Comparison of ENCODE assay signal across 8 cellular contexts in genomic region chr15:29090617-29091466, GRCh38.
DNase-seq lines count a peak whose midpoint lies in the region; ATAC-seq and TF ChIP-seq lines count a peak whose summit lies in the region.

No MANE protein-coding gene starts in this region.

- no peaks in the 10 kb centered on the region for H3K9me3 ChIP-seq in IMR-90 (ENCODE audit: control insufficient read depth, insufficient read depth, low read length)

- H3K18ac ChIP-seq in IMR-90 (ENCODE audit: low read depth, low read length): no peak overlapping the region

- no peak for TF ChIP-seq POLR2A in IMR-90 (IDR thresholded peaks at IDR 0.05; ENCODE audit: low read depth, low read length)

- no peak overlapping the region for H3K4ac ChIP-seq in IMR-90 (ENCODE audit: low read depth, low read length)

- H3K9ac ChIP-seq in IMR-90 (ENCODE audit: low read depth, low read length): no peak overlapping the region

- in situ Hi-C loops in IMR-90 (cut with MboI; ENCODE audit: low sequenced_read_pairs): no loop called here

- H2AK5ac ChIP-seq in IMR-90 (ENCODE audit: low read depth, low read length): no peak overlapping the region

- no peak overlapping the region for H2BK5ac ChIP-seq in IMR-90 (ENCODE audit: low read depth, low read length, poor library complexity, severe bottlenecking)

- intact Hi-C loops in IMR-90 (cut with micrococcal nuclease): loop anchor here (2.0 kb wide), 1 partner anchor 210 kb away; no protein-coding TSS in a partner anchor

- H3K14ac ChIP-seq in IMR-90 (replicated peaks; ENCODE audit: low read depth, low read length): no peak overlapping the region

- POLR2A ChIA-PET in IMR-90 (lab: Charles Lee; ENCODE audit: unreplicated experiment): no interaction called here

- H3K27ac ChIP-seq in IMR-90 (ENCODE audit: insufficient read depth, low read length): no peak overlapping the region

- no TSS peak for BruUV-seq in IMR-90 (replicated peaks; lab: Mats Ljungman, UMichigan)

- peak; percentile 64 for TF ChIP-seq CTCF in IMR-90 (conservative IDR thresholded peaks at IDR 0.05; ENCODE audit: low read depth, low read length)
- peak; percentile 94 for TF ChIP-seq CTCF in retinal pigment epithelial cell (conservative IDR thresholded peaks at IDR 0.05; ENCODE audit: low read depth, low read length)
- TF ChIP-seq CTCF in omental fat pad (IDR thresholded peaks at IDR 0.05): no peak

- H4K91ac ChIP-seq in IMR-90 (ENCODE audit: insufficient read depth, low read depth, low read length): no peak overlapping the region

- H3K9me1 ChIP-seq in IMR-90 (ENCODE audit: insufficient read depth, low read length): peaks cover 8% of the 10 kb centered on the region; the same call in 1 of the 2 replicates

- no peak overlapping the region for H3K23ac ChIP-seq in IMR-90 (ENCODE audit: low read depth, low read length)

- dilution Hi-C loops in IMR-90 (cut with HindIII; ENCODE audit: low sequenced_read_pairs, unreplicated experiment): no loop called here

- no peak overlapping the region for H3K4me2 ChIP-seq in IMR-90 (ENCODE audit: low read depth, low read length)

- H4K20me1 ChIP-seq in IMR-90 (ENCODE audit: insufficient read depth, low read length): peaks cover 4% of the 10 kb centered on the region; the same call in 1 of the 2 replicates

- H3K36me3 ChIP-seq in IMR-90 (ENCODE audit: control insufficient read depth, insufficient read depth, low read length): no peaks in the 10 kb centered on the region

- H4K8ac ChIP-seq in IMR-90 (ENCODE audit: low read depth in 2 of 2, low read length in 2 of 2): no peak overlapping the region

- no peak overlapping the region for H4K5ac ChIP-seq in IMR-90 (ENCODE audit: low read depth, low read length)

- peak overlapping the region; percentile 3 for H2AK9ac ChIP-seq in IMR-90 (replicated peaks; ENCODE audit: low read depth, low read length, poor library complexity)

- H3K4me3 ChIP-seq in IMR-90 (ENCODE audit: insufficient read depth, low read depth, low read length): no peak overlapping the region
- H3K4me3 ChIP-seq in retinal pigment epithelial cell (ENCODE audit: low read length): no peak overlapping the region

- H2BK120ac ChIP-seq in IMR-90 (ENCODE audit: low read depth, low read length): no peak overlapping the region

- 0 out of 4 replicates have a peak, but pooled peaks cover 0 to 2% of the 10 kb centered on the region in 2 experiments for H3K79me1 ChIP-seq in IMR-90 (ENCODE audit: low read depth in 1 of 2, low read length in 2 of 2)

- H3K27me3 ChIP-seq in IMR-90 (ENCODE audit: control insufficient read depth, insufficient read depth, low read length): no peaks in the 10 kb centered on the region

- CTCF ChIA-PET in IMR-90 (lab: Yijun Ruan, JAX): interaction anchor here (0.8 to 2.1 kb wide), 4 partner anchors 9 to 12 kb away, joined by 3 to 7 read pairs (median 4); no protein-coding TSS in a partner anchor

- no peak overlapping the region for H2BK15ac ChIP-seq in IMR-90 (ENCODE audit: low read depth, low read length)

- H3K4me1 ChIP-seq in IMR-90 (ENCODE audit: control insufficient read depth, insufficient read depth, low read length): no peaks in the 10 kb centered on the region

- no peak overlapping the region for H3K56ac ChIP-seq in IMR-90 (ENCODE audit: extremely low read depth, insufficient read depth, low read length)

- DNase-seq in D341Med (ENCODE audit: low spot score) (peak; percentile 78), IMR-90 (peak; percentile 11), retinal pigment epithelial cell (ENCODE audit: low read depth) (no peak), MV-4-11 (lab: John Stamatoyannopoulos, UW) (no peak), omental fat pad (ENCODE audit: low spot score) (no peak)
- peak; percentile 85 for DNase-seq in activated CD8-positive, alpha-beta memory T cell treated with anti-CD3 and anti-CD28 coated beads for 24 hours

- ATAC-seq in IMR-90 (ENCODE audit: low read depth) (peak; percentile 58), esophagus mucosa (peak; percentile 14), HG02759 (IDR thresholded peaks at IDR 0.05; ENCODE audit: unreplicated experiment) (no peak), omental fat pad (ENCODE audit: low FRiP score) (no peak)

- peak; percentile 61 for TF ChIP-seq RAD21 in IMR-90 (IDR thresholded peaks at IDR 0.05; ENCODE audit: low read length)

- WGBS in IMR-90 (ENCODE audit: extremely low coverage in 2 of 2, insufficient read length in 1 of 2), 2 experiments: 74% methylated on average over 6 of the region's 15 CpGs; no CpG with 5 or more reads in 1 of the 2 experiments

- no peak overlapping the region for H2BK20ac ChIP-seq in IMR-90 (ENCODE audit: low read depth, low read length)

- no peak overlapping the region for H2AFZ ChIP-seq in IMR-90 (replicated peaks; ENCODE audit: low read length, poor library complexity)

TF ChIP-seq in IMR-90, 13 proteins besides CTCF, POLR2A, EP300 and RAD21:
- TF ChIP-seq SMC3 (IDR thresholded peaks at IDR 0.05; ENCODE audit: low read depth, low read length) (peak; percentile 62), RFX5 (IDR thresholded peaks at IDR 0.05; ENCODE audit: low read depth, low read length) (no peak)
- TF ChIP-seq, protein P1, sequence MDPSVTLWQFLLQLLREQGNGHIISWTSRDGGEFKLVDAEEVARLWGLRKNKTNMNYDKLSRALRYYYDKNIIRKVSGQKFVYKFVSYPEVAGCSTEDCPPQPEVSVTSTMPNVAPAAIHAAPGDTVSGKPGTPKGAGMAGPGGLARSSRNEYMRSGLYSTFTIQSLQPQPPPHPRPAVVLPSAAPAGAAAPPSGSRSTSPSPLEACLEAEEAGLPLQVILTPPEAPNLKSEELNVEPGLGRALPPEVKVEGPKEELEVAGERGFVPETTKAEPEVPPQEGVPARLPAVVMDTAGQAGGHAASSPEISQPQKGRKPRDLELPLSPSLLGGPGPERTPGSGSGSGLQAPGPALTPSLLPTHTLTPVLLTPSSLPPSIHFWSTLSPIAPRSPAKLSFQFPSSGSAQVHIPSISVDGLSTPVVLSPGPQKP (IDR thresholded peaks at IDR 0.05; ENCODE audit: borderline replicate concordance, low read depth, low read length): no peak

Comparison
In these comparisons a context has a peak if more than half of its experiments do, and no peak if none do; other contexts are left out.
1. DNase-seq: peak in D341Med (single experiment), IMR-90 (single experiment) and activated CD8-positive, alpha-beta memory T cell treated with anti-CD3 and anti-CD28 coated beads for 24 hours (single experiment); none in retinal pigment epithelial cell (single experiment), MV-4-11 (single experiment) and omental fat pad (single experiment).
2. ATAC-seq: peak in IMR-90 (single experiment) and esophagus mucosa (single experiment); none in HG02759 (single experiment) and omental fat pad (single experiment).
3. CTCF ChIP-seq: peak in IMR-90 (single experiment) and retinal pigment epithelial cell (single experiment); none in omental fat pad (0 of 3).